ENCODE assay signal across 8 cellular contexts in the genomic region with DNA sequence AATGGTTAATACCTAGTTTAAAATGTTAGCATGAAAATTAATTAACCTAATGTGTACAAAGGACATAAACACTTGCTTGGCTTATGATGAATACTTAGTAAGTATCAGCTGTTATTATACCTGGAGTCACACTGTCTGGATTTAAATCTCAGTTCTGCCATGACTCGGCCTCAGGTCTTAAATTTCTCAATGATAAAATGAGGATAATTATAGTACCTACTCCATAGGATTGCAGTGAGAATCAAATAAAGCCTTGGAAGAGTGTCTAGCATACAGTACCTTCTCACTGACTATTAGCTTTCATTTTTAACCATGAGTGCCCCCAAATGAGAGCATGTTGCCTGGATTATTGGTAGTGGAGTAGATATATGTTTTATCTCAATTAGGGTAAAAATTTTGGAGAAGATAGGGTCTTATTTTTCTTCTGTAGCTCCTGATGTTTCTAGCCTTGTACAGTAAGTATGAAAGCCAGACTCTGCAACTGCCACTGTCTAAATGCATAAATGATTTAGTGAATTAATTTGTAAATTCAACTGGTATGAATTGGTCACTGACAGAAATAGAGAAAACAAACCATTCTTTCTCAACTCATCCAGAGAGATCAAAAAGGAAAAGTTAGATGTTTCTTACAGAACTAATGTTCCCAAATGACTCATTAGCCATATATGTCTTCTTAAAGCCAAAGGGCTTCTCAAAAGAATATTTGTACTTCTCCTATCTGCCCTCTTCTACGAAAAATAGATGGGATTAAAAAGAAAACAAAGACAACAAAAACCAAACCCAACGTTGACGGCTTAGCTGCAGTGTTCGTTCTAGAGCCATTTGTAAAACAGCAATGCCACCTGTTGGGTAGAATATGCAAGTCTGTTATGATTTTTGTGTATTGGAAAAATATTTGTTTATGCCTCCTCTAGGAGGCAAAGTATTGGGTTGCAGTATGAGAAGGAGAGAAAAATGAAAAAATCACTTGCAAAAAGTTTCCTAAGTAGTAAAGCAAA. TPM values are rescaled to one million over a fixed set of nuclear protein-coding genes. Genes with fewer than 3 reads are reported as not detected.
A peak's percentile ranks its signal among the peaks of the same experiment; 100 is the strongest.
DNase-seq lines count a peak whose midpoint lies in the region; ATAC-seq and TF ChIP-seq lines count a peak whose summit lies in the region.
"Had no signal": no experiment of that assay in that cellular context is flagged by ENCODE, and none has a peak within 500 bp of the region (broad histone marks: within the 10 kb centered on the region; RNA-seq: fewer than 3 reads in every experiment).

No MANE protein-coding gene starts in this region.

- no peak overlapping the region for H3K27ac Mint-ChIP-seq in activated T-helper 1 cell treated with anti-CD3 and anti-CD28 coated beads, Interleukin-12 subunit alpha, Interleukin-12 subunit beta, Interleukin-2, Interleukin-4 antibody, amounts not matched to agents 30 ng/mL and 10 ng/mL and 1 ng/mL, durations not matched to agents 14 hours and 24 hours and 36 hours

- TF ChIP-seq CTCF in coronary artery (IDR thresholded peaks at IDR 0.05), result no peak

- intact Hi-C loops in activated T-helper 1 cell treated with anti-CD3 and anti-CD28 coated beads, Interleukin-12 subunit alpha, Interleukin-12 subunit beta, Interleukin-2, Interleukin-4 antibody, amounts not matched to agents 30 ng/mL and 10 ng/mL and 1 ng/mL, durations not matched to agents 14 hours and 24 hours and 36 hours (cut with micrococcal nuclease), result no loop called here

- no peaks in the 10 kb centered on the region for H3K36me3 Mint-ChIP-seq in activated T-helper 1 cell treated with anti-CD3 and anti-CD28 coated beads, Interleukin-12 subunit alpha, Interleukin-12 subunit beta, Interleukin-2, Interleukin-4 antibody, amounts not matched to agents 30 ng/mL and 10 ng/mL and 1 ng/mL, durations not matched to agents 14 hours and 24 hours and 36 hours (ENCODE audit: low read depth)

- H3K9me3 Mint-ChIP-seq in activated T-helper 1 cell treated with anti-CD3 and anti-CD28 coated beads, Interleukin-12 subunit alpha, Interleukin-12 subunit beta, Interleukin-2, Interleukin-4 antibody, amounts not matched to agents 30 ng/mL and 10 ng/mL and 1 ng/mL, durations not matched to agents 14 hours and 24 hours and 36 hours, result no peaks in the 10 kb centered on the region

- H3K27me3 Mint-ChIP-seq in activated T-helper 1 cell treated with anti-CD3 and anti-CD28 coated beads, Interleukin-12 subunit alpha, Interleukin-12 subunit beta, Interleukin-2, Interleukin-4 antibody, amounts not matched to agents 30 ng/mL and 10 ng/mL and 1 ng/mL, durations not matched to agents 14 hours and 24 hours and 36 hours (ENCODE audit: insufficient read depth), result peaks cover 3% of the 10 kb centered on the region

- ATAC-seq in GM18858 (IDR thresholded peaks at IDR 0.05; ENCODE audit: unreplicated experiment), result peak; percentile 60

- no peak overlapping the region for H3K27ac ChIP-seq in coronary artery

- DNase-seq in NCI-H1105 treated with DMSO at 0.1 percent for 48 hours (lab: John Stamatoyannopoulos, UW) (peak; percentile 61), coronary artery (ENCODE audit: low spot score) (no peak), non-pigmented ciliary epithelial cell (ENCODE audit: low read depth) (peak; percentile 28), NCI-H2196 treated with DMSO at 0.1 percent for 48 hours (lab: John Stamatoyannopoulos, UW; ENCODE audit: unreplicated experiment) (no peak)
- no peak for DNase-seq in activated T-helper 1 cell treated with anti-CD3 and anti-CD28 coated beads, Interleukin-12 subunit alpha, Interleukin-12 subunit beta, Interleukin-2, Interleukin-4 antibody, amounts not matched to agents 30 ng/mL and 10 ng/mL and 1 ng/mL, durations not matched to agents 14 hours and 24 hours and 36 hours (ENCODE audit: low spot score)
- no peak for DNase-seq in effector CD4-positive, alpha-beta T cell

- no peak overlapping the region for H3K4me3 Mint-ChIP-seq in activated T-helper 1 cell treated with anti-CD3 and anti-CD28 coated beads, Interleukin-12 subunit alpha, Interleukin-12 subunit beta, Interleukin-2, Interleukin-4 antibody, amounts not matched to agents 30 ng/mL and 10 ng/mL and 1 ng/mL, durations not matched to agents 14 hours and 24 hours and 36 hours

- H3K4me1 Mint-ChIP-seq in activated T-helper 1 cell treated with anti-CD3 and anti-CD28 coated beads, Interleukin-12 subunit alpha, Interleukin-12 subunit beta, Interleukin-2, Interleukin-4 antibody, amounts not matched to agents 30 ng/mL and 10 ng/mL and 1 ng/mL, durations not matched to agents 14 hours and 24 hours and 36 hours (ENCODE audit: low read depth), result no peaks in the 10 kb centered on the region

- H3K4me3 ChIP-seq in coronary artery, result peak overlapping the region; percentile 51
- H3K4me3 ChIP-seq: skin epidermis had no signal

RNA-seq across cellular contexts. Expression of gene MROH9, which starts 53.8 kb away (rescaled TPM):
- total RNA-seq in activated T-helper 1 cell treated with anti-CD3 and anti-CD28 coated beads, Interleukin-12 subunit alpha, Interleukin-12 subunit beta, Interleukin-2, Interleukin-4 antibody, amounts not matched to agents 30 ng/mL and 10 ng/mL and 1 ng/mL, durations not matched to agents 14 hours and 24 hours and 36 hours, result not detected in 2 replicates

Comparison
In these comparisons a context has a peak if more than half of its experiments do, and no peak if none do; other contexts are left out.
1. DNase-seq: peak in NCI-H1105 treated with DMSO at 0.1 percent for 48 hours (single experiment) and non-pigmented ciliary epithelial cell (single experiment); none in coronary artery (single experiment), NCI-H2196 treated with DMSO at 0.1 percent for 48 hours (single experiment), activated T-helper 1 cell treated with anti-CD3 and anti-CD28 coated beads, Interleukin-12 subunit alpha, Interleukin-12 subunit beta, Interleukin-2, Interleukin-4 antibody, amounts not matched to agents 30 ng/mL and 10 ng/mL and 1 ng/mL, durations not matched to agents 14 hours and 24 hours and 36 hours (single experiment) and effector CD4-positive, alpha-beta T cell (single experiment).